ENCODE assay signal across 15 cellular contexts in genomic region chr5:142621227-142621626, GRCh38.
DNase-seq lines count a peak whose midpoint lies in the region; ATAC-seq and TF ChIP-seq lines count a peak whose summit lies in the region.
"Had no signal": no experiment of that assay in that cellular context is flagged by ENCODE, and none has a peak within 500 bp of the region (broad histone marks: within the 10 kb centered on the region; RNA-seq: fewer than 3 reads in every experiment).

No MANE protein-coding gene starts in this region.

- H2AK9ac ChIP-seq in IMR-90 (replicated peaks; ENCODE audit: low read depth, low read length, poor library complexity) = peak overlapping the region; percentile 86

- DNase-seq in ACHN (peak; percentile 63), IMR-90 (peak; percentile 87), cardiac fibroblast (ENCODE audit: low read depth in 2 of 2) (peak; percentile 57 to 89), AML-193 (lab: John Stamatoyannopoulos, UW) (no peak), CD1c-positive myeloid dendritic cell (ENCODE audit: extremely low spot score) (no peak)
- DNase-seq: activated CD8-positive, alpha-beta memory T cell treated with anti-CD3 and anti-CD28 coated beads, Interleukin-2, amount 10 ng/mL, durations not matched to agents 7 days and 5 days; activated naive CD4-positive, alpha-beta T cell treated with anti-CD3 and anti-CD28 coated beads for 36 hours; colonic mucosa; lower lobe of right lung; NCI-H1436; NCI-H345 had no signal

- 21% methylated on average over 3 of the region's 3 CpGs; no CpG with 5 or more reads in 1 of the 2 experiments for WGBS in IMR-90 (ENCODE audit: extremely low coverage in 2 of 2, insufficient read length in 1 of 2), 2 experiments
- WGBS in mesodermal cell (ENCODE audit: insufficient coverage in 2 of 2), 2 experiments = 74 to 79% methylated on average over 3 of the region's 3 CpGs

- H3K4me3 ChIP-seq in IMR-90 (ENCODE audit: insufficient read depth, low read depth, low read length) = peak overlapping the region; percentile 5; the same call in 1 of the 2 replicates
- H3K4me3 ChIP-seq in cardiac fibroblast (replicated peaks in 1 of 2; ENCODE audit: low read depth in 2 of 2, low read length in 2 of 2) = peak overlapping the region in 1 of 2 donors; percentile 11
- no peak overlapping the region for H3K4me3 ChIP-seq in mesodermal cell (ENCODE audit: extremely low read depth, insufficient read depth, low read length, poor library complexity, severe bottlenecking)
- H3K4me3 ChIP-seq: colonic mucosa, lower lobe of right lung had no signal

- H3K56ac ChIP-seq in IMR-90 (ENCODE audit: extremely low read depth, insufficient read depth, low read length) = peak overlapping the region; percentile 95

- peak overlapping the region; percentile 98 to 99 for H4K8ac ChIP-seq in IMR-90 (ENCODE audit: low read depth in 2 of 2, low read length in 2 of 2)

- H2BK120ac ChIP-seq in IMR-90 (ENCODE audit: low read depth, low read length) = peak overlapping the region; percentile 98

- H3K4me1 ChIP-seq in IMR-90 (ENCODE audit: control insufficient read depth, insufficient read depth, low read length) = peaks cover 24% of the 10 kb centered on the region
- peaks cover 52% of the 10 kb centered on the region for H3K4me1 ChIP-seq in mesodermal cell (ENCODE audit: control insufficient read depth, insufficient read depth, low read length, poor library complexity, severe bottlenecking)
- H3K4me1 ChIP-seq: colonic mucosa had no signal

- peak overlapping the region; percentile 100 for H3K18ac ChIP-seq in IMR-90 (ENCODE audit: low read depth, low read length)

- peaks cover 8% of the 10 kb centered on the region for H3K9me1 ChIP-seq in IMR-90 (ENCODE audit: insufficient read depth, low read length)

- H3K27ac ChIP-seq in IMR-90 (ENCODE audit: insufficient read depth, low read length) (peak overlapping the region; percentile 92), mesodermal cell (ENCODE audit: low read depth, low read length, severe bottlenecking) (peak overlapping the region; percentile 47)
- H3K27ac ChIP-seq: colonic mucosa, lower lobe of right lung, VCaP had no signal

- peak overlapping the region; percentile 100 for H4K91ac ChIP-seq in IMR-90 (ENCODE audit: insufficient read depth, low read depth, low read length)

- CTCF ChIA-PET in IMR-90 (lab: Yijun Ruan, JAX) = interaction anchor here (0.6 to 1.0 kb wide), 2 partner anchors 34 to 109 kb away, joined by 3 to 4 read pairs; no protein-coding TSS in a partner anchor

- peak overlapping the region; percentile 75 for H2AFZ ChIP-seq in IMR-90 (replicated peaks; ENCODE audit: low read length, poor library complexity)

- H3K9me3 ChIP-seq in IMR-90 (ENCODE audit: control insufficient read depth, insufficient read depth, low read length) (no peaks in the 10 kb centered on the region), mesodermal cell (ENCODE audit: control insufficient read depth, low read length) (peaks cover 10% of the 10 kb centered on the region)
- H3K9me3 ChIP-seq: colonic mucosa, lower lobe of right lung had no signal

- no peaks in the 10 kb centered on the region for H3K27me3 ChIP-seq in IMR-90 (ENCODE audit: control insufficient read depth, insufficient read depth, low read length)
- H3K27me3 ChIP-seq: colonic mucosa had no signal

- in situ Hi-C loops in ACHN (cut with HindIII; ENCODE audit: low pct_ligation_motif_present, low pct_unique_long_range_greater_than_20kb, low sequenced_read_pairs) = no loop called here
- in situ Hi-C loops in IMR-90 (cut with MboI; ENCODE audit: low sequenced_read_pairs) = no loop called here

- peak overlapping the region; percentile 97 for H3K14ac ChIP-seq in IMR-90 (replicated peaks; ENCODE audit: low read depth, low read length)

- H3K4me2 ChIP-seq in IMR-90 (ENCODE audit: low read depth, low read length) = peak overlapping the region; percentile 90

- H4K5ac ChIP-seq in IMR-90 (ENCODE audit: low read depth, low read length) = peak overlapping the region; percentile 100

- peak overlapping the region; percentile 98 for H2BK20ac ChIP-seq in IMR-90 (ENCODE audit: low read depth, low read length)

- no peaks in the 10 kb centered on the region for H4K20me1 ChIP-seq in IMR-90 (ENCODE audit: insufficient read depth, low read length)

- H3K23ac ChIP-seq in IMR-90 (ENCODE audit: low read depth, low read length) = peak overlapping the region; percentile 94

- ATAC-seq in IMR-90 (ENCODE audit: low read depth) (peak; percentile 86), GM21737 (IDR thresholded peaks at IDR 0.05; ENCODE audit: unreplicated experiment) (no peak), GM19452 (IDR thresholded peaks at IDR 0.05; ENCODE audit: unreplicated experiment) (no peak)
- ATAC-seq: activated CD8-positive, alpha-beta memory T cell treated with anti-CD3 and anti-CD28 coated beads, Interleukin-2, amount 10 ng/mL, durations not matched to agents 7 days and 5 days; lower lobe of right lung had no signal

- H3K4ac ChIP-seq in IMR-90 (ENCODE audit: low read depth, low read length) = peak overlapping the region; percentile 99

- H2BK15ac ChIP-seq in IMR-90 (ENCODE audit: low read depth, low read length) = peak overlapping the region; percentile 100

- intact Hi-C loops in IMR-90 (cut with micrococcal nuclease) = loop anchor here (2.0 kb wide), 1 partner anchor 24 kb away; no protein-coding TSS in a partner anchor

- no peak for TF ChIP-seq RAD21 in IMR-90 (IDR thresholded peaks at IDR 0.05; ENCODE audit: low read length)

- H2BK5ac ChIP-seq in IMR-90 (ENCODE audit: low read depth, low read length, poor library complexity, severe bottlenecking) = peak overlapping the region; percentile 98

- peaks cover 4 to 28% of the 10 kb centered on the region in 2 experiments for H3K79me1 ChIP-seq in IMR-90 (ENCODE audit: low read depth in 1 of 2, low read length in 2 of 2)

- peak overlapping the region; percentile 79 for H3K9ac ChIP-seq in IMR-90 (ENCODE audit: low read depth, low read length)

- H2AK5ac ChIP-seq in IMR-90 (ENCODE audit: low read depth, low read length) = peak overlapping the region; percentile 98

- H3K36me3 ChIP-seq in IMR-90 (ENCODE audit: control insufficient read depth, insufficient read depth, low read length) (no peaks in the 10 kb centered on the region), mesodermal cell (ENCODE audit: control insufficient read depth, insufficient read depth, low read length) (no peaks in the 10 kb centered on the region)
- H3K36me3 ChIP-seq: colonic mucosa, lower lobe of right lung had no signal

- dilution Hi-C loops in IMR-90 (cut with HindIII; ENCODE audit: low sequenced_read_pairs, unreplicated experiment) = no loop called here

- POLR2A ChIA-PET in IMR-90 (lab: Charles Lee; ENCODE audit: unreplicated experiment) = interaction anchor here (0.6 kb wide), 1 partner anchor 23 kb away, joined by 3 read pairs; no protein-coding TSS in a partner anchor

- no peak; the same call in 1 of the 2 replicates for TF ChIP-seq POLR2A in IMR-90 (IDR thresholded peaks at IDR 0.05; ENCODE audit: low read depth, low read length)

- BruUV-seq in IMR-90 (replicated peaks; lab: Mats Ljungman, UMichigan) = no TSS peak

- TF ChIP-seq CTCF in IMR-90 (conservative IDR thresholded peaks at IDR 0.05; ENCODE audit: low read depth, low read length) (no peak), cardiac fibroblast (IDR thresholded peaks at IDR 0.05; ENCODE audit: low read depth, low read length) (no peak)

TF ChIP-seq in IMR-90, 13 proteins besides CTCF, POLR2A, EP300 and RAD21:
- TF ChIP-seq NFE2L2 (IDR thresholded peaks at IDR 0.05; ENCODE audit: low read depth, low read length) (no peak), RCOR1 (IDR thresholded peaks at IDR 0.05; ENCODE audit: insufficient replicate concordance, low read length) (no peak), FOS (IDR thresholded peaks at IDR 0.05; ENCODE audit: low read depth, low read length) (peak; percentile 43; the same call in 1 of the 2 replicates), RFX5 (IDR thresholded peaks at IDR 0.05; ENCODE audit: low read depth, low read length) (no peak), USF2 (IDR thresholded peaks at IDR 0.05; ENCODE audit: low read depth, low read length) (no peak), CHD1 (IDR thresholded peaks at IDR 0.05; ENCODE audit: low read depth, low read length) (no peak), SMC3 (IDR thresholded peaks at IDR 0.05; ENCODE audit: low read depth, low read length) (no peak), MAZ (IDR thresholded peaks at IDR 0.05; ENCODE audit: borderline replicate concordance, low read depth, low read length) (peak; percentile 58; the same call in 1 of the 2 replicates)

Comparison
In these comparisons a context has a peak if more than half of its experiments do, and no peak if none do; other contexts are left out.
1. DNase-seq: peak in ACHN (single experiment), IMR-90 (single experiment) and cardiac fibroblast (2 of 2); none in AML-193 (0 of 2) and CD1c-positive myeloid dendritic cell (single experiment).